8 cellular contexts compared by ENCODE assay signal in the genomic region with DNA sequence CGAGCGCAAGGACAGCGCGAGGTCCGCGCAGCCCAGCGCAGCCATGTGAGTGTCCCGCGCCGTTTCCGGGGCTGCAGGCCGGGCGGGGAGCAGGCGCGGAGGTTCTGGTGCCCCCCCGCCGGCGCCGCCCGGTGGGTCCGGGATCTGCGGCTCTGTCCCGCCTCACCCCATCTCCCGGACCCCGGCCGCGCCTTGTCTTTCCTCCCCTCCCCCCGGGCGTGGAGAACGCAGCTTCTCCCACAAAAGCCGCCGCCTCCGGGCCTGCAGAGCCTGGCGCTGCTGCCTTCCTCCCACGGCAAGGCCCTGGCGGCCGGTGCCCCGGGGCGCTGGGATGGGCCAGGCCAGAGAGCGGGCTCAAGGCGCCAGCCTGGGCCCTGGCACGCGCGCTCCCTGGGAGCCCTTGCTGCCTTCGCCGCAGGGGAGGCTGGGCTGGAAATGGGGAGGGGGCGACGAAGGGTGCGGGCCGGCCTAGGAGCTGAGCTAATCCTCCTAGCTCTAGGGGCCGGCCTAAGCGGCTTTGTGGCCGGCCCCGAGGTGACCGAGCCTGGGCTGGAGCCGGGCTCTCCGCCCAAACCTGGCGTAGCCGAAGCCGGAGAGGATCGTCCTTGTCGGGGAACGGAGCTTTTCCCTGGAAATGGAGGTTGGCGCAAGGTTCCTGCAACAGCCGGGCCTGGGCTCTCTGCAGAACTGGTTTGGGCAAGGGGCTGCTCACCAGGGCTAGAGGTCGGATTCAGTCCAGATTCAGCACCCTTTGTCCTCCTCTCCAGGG. TPM values are rescaled to one million over a fixed set of nuclear protein-coding genes. Genes with fewer than 3 reads are reported as not detected.
DNase-seq lines count a peak whose midpoint lies in the region; ATAC-seq and TF ChIP-seq lines count a peak whose summit lies in the region.

No MANE protein-coding gene starts in this region.

- no peaks in the 10 kb centered on the region for H3K36me3 Mint-ChIP-seq in CD4-positive, CD25-positive, alpha-beta regulatory T cell
- peaks cover 2% of the 10 kb centered on the region for H3K36me3 Mint-ChIP-seq in T-helper 1 cell treated with Interleukin-12 subunit alpha and Interleukin-12 subunit beta and Interleukin-4 antibody, amounts not matched to agents 30 μg/mL and 1 μg/mL, for 36 hours (ENCODE audit: low read depth)

- peak overlapping the region in 3 of 4 donors; percentile 81 to 90 (median 85) for H3K4me3 Mint-ChIP-seq in CD4-positive, CD25-positive, alpha-beta regulatory T cell
- peak overlapping the region; percentile 82 for H3K4me3 Mint-ChIP-seq in T-helper 1 cell treated with Interleukin-12 subunit alpha and Interleukin-12 subunit beta and Interleukin-4 antibody, amounts not matched to agents 30 μg/mL and 1 μg/mL, for 36 hours

- no peaks in the 10 kb centered on the region for H3K9me3 ChIP-seq in CD4-positive, CD25-positive, alpha-beta regulatory T cell (ENCODE audit: control insufficient read depth in 2 of 2, low read length in 2 of 2)
- H3K9me3 ChIP-seq in ectodermal cell (ENCODE audit: control insufficient read depth, low read length) (no peaks in the 10 kb centered on the region), mesodermal cell (ENCODE audit: control insufficient read depth, low read length) (no peaks in the 10 kb centered on the region), upper lobe of right lung (no peaks in the 10 kb centered on the region)

- DNase-seq in CD4-positive, CD25-positive, alpha-beta regulatory T cell = peak in 1 of 3 donors; percentile 39
- peak; percentile 28 for DNase-seq in HCEC 1CT
- DNase-seq in upper lobe of right lung = peak; percentile 80

- peaks cover 0 to 27% (median 10%) of the 10 kb centered on the region in 4 donors for H3K4me1 Mint-ChIP-seq in CD4-positive, CD25-positive, alpha-beta regulatory T cell
- H3K4me1 Mint-ChIP-seq in T-helper 1 cell treated with Interleukin-12 subunit alpha and Interleukin-12 subunit beta and Interleukin-4 antibody, amounts not matched to agents 30 μg/mL and 1 μg/mL, for 36 hours (ENCODE audit: low read depth) = peaks cover 21% of the 10 kb centered on the region

- WGBS in ectodermal cell, 2 experiments = 1% methylated on average over 66 of the region's 66 CpGs
- WGBS in mesodermal cell (ENCODE audit: insufficient coverage in 2 of 2), 2 experiments = 0 to 1% methylated on average over 53 to 58 of the region's 66 CpGs

- H3K27ac Mint-ChIP-seq in CD4-positive, CD25-positive, alpha-beta regulatory T cell = peak overlapping the region in 2 of 3 donors; percentile 9 to 88
- no peak overlapping the region for H3K27ac Mint-ChIP-seq in T-helper 1 cell treated with Interleukin-12 subunit alpha and Interleukin-12 subunit beta and Interleukin-4 antibody, amounts not matched to agents 30 μg/mL and 1 μg/mL, for 36 hours

- no peak for TF ChIP-seq CTCF in upper lobe of right lung (IDR thresholded peaks at IDR 0.05)

- no peak overlapping the region for H3K27ac ChIP-seq in CD4-positive, CD25-positive, alpha-beta regulatory T cell (ENCODE audit: insufficient read depth, low read length, poor library complexity, severe bottlenecking)
- H3K27ac ChIP-seq in ectodermal cell (ENCODE audit: insufficient read depth, low read depth, low read length, poor library complexity, severe bottlenecking) (peak overlapping the region; percentile 63), mesodermal cell (ENCODE audit: low read depth, low read length, severe bottlenecking) (peak overlapping the region; percentile 60), upper lobe of right lung (peak overlapping the region; percentile 88)

- H3K4me3 ChIP-seq in CD4-positive, CD25-positive, alpha-beta regulatory T cell (ENCODE audit: low read depth, low read length) = no peak overlapping the region
- H3K4me3 ChIP-seq in ectodermal cell (ENCODE audit: insufficient read depth, low read depth, low read length) (peak overlapping the region; percentile 61), mesodermal cell (ENCODE audit: extremely low read depth, insufficient read depth, low read length, poor library complexity, severe bottlenecking) (peak overlapping the region; percentile 86), upper lobe of right lung (peak overlapping the region; percentile 66)

- peaks cover 0 to 3% (median 0%) of the 10 kb centered on the region in 7 donors for H3K9me3 Mint-ChIP-seq in CD4-positive, CD25-positive, alpha-beta regulatory T cell
- no peaks in the 10 kb centered on the region for H3K9me3 Mint-ChIP-seq in T-helper 1 cell treated with Interleukin-12 subunit alpha and Interleukin-12 subunit beta and Interleukin-4 antibody, amounts not matched to agents 30 μg/mL and 1 μg/mL, for 36 hours

- peaks cover 74% of the 10 kb centered on the region for H3K27me3 Mint-ChIP-seq in CD4-positive, CD25-positive, alpha-beta regulatory T cell
- H3K27me3 Mint-ChIP-seq in T-helper 1 cell treated with Interleukin-12 subunit alpha and Interleukin-12 subunit beta and Interleukin-4 antibody, amounts not matched to agents 30 μg/mL and 1 μg/mL, for 36 hours (ENCODE audit: low read depth) = peaks cover 49% of the 10 kb centered on the region

- peak in 1 of 2 donors; percentile 21 for ATAC-seq in CD4-positive, CD25-positive, alpha-beta regulatory T cell (ENCODE audit: low read depth in 2 of 2)
- ATAC-seq in upper lobe of right lung = peak; percentile 49
- no peak for ATAC-seq in HG02840 (IDR thresholded peaks at IDR 0.05; ENCODE audit: low FRiP score, unreplicated experiment)
- ATAC-seq in HG03460 (IDR thresholded peaks at IDR 0.05; ENCODE audit: unreplicated experiment) = no peak

- peaks cover 27% of the 10 kb centered on the region for H3K4me1 ChIP-seq in CD4-positive, CD25-positive, alpha-beta regulatory T cell (ENCODE audit: control insufficient read depth, insufficient read depth, low read length, poor library complexity, severe bottlenecking)
- H3K4me1 ChIP-seq in ectodermal cell (ENCODE audit: control insufficient read depth, insufficient read depth, low read length) (peaks cover 13% of the 10 kb centered on the region), mesodermal cell (ENCODE audit: control insufficient read depth, insufficient read depth, low read length, poor library complexity, severe bottlenecking) (peaks cover 40% of the 10 kb centered on the region), upper lobe of right lung (peaks cover 33% of the 10 kb centered on the region)

- intact Hi-C loops in upper lobe of right lung (cut with DNase I) = loop anchor here (10.0 kb wide), 1 partner anchor 126 kb away; no protein-coding TSS in a partner anchor

- H3K27me3 ChIP-seq in CD4-positive, CD25-positive, alpha-beta regulatory T cell (ENCODE audit: control insufficient read depth, insufficient read depth, low read length) = peaks cover 14% of the 10 kb centered on the region
- H3K27me3 ChIP-seq in ectodermal cell (ENCODE audit: control insufficient read depth, insufficient read depth, low read length, poor library complexity, severe bottlenecking) = peaks cover 89% of the 10 kb centered on the region
- no peaks in the 10 kb centered on the region for H3K27me3 ChIP-seq in upper lobe of right lung

- no peaks in the 10 kb centered on the region for H3K36me3 ChIP-seq in CD4-positive, CD25-positive, alpha-beta regulatory T cell (ENCODE audit: control insufficient read depth, insufficient read depth, low read length)
- H3K36me3 ChIP-seq in ectodermal cell (ENCODE audit: control insufficient read depth, insufficient read depth, low read length) (no peaks in the 10 kb centered on the region), mesodermal cell (ENCODE audit: control insufficient read depth, insufficient read depth, low read length) (peaks cover 9% of the 10 kb centered on the region), upper lobe of right lung (no peaks in the 10 kb centered on the region)

RNA-seq across cellular contexts. Expression of a gene that starts 0.4 kb away (rescaled TPM):
- 16.6 TPM for total RNA-seq in CD4-positive, CD25-positive, alpha-beta regulatory T cell
- polyA plus RNA-seq in CD4-positive, CD25-positive, alpha-beta regulatory T cell = 1 to 10 TPM in 3 of 4 donors, under 1 TPM in 1; 0.91 to 3.1 (median 2.1) TPM
- 19.4 TPM for polyA plus RNA-seq in ectodermal cell (2013, experiment 1 of 4)
- 20.5 TPM for polyA plus RNA-seq in ectodermal cell (2013, experiment 2 of 4)
- 17.2 TPM for polyA plus RNA-seq in ectodermal cell (2013, experiment 3 of 4)
- 19.0 TPM for polyA plus RNA-seq in ectodermal cell (2013, experiment 4 of 4)
- 63.3 TPM for polyA plus RNA-seq in mesodermal cell (2013, experiment 1 of 2)
- polyA plus RNA-seq in mesodermal cell (2013, experiment 2 of 2) = 57.3 TPM
- 133 TPM for total RNA-seq in upper lobe of right lung

RNA-seq across cellular contexts. Expression of a gene that starts 33.3 kb away (rescaled TPM):
- total RNA-seq in CD4-positive, CD25-positive, alpha-beta regulatory T cell = 63.6 TPM
- polyA plus RNA-seq in CD4-positive, CD25-positive, alpha-beta regulatory T cell = 10 to 100 TPM; 44.5 to 80.2 (median 52.9) TPM
- polyA plus RNA-seq in ectodermal cell (2013, experiment 1 of 4) = 89.2 TPM
- 83.8 TPM for polyA plus RNA-seq in ectodermal cell (2013, experiment 2 of 4)
- 66.2 TPM for polyA plus RNA-seq in ectodermal cell (2013, experiment 3 of 4)
- polyA plus RNA-seq in ectodermal cell (2013, experiment 4 of 4) = 66.5 TPM
- polyA plus RNA-seq in mesodermal cell (2013, experiment 1 of 2) = 41.5 TPM
- polyA plus RNA-seq in mesodermal cell (2013, experiment 2 of 2) = 40.7 TPM
- 36.0 TPM for total RNA-seq in upper lobe of right lung

RNA-seq across cellular contexts. Expression of a gene that starts 45.7 kb away (rescaled TPM):
- total RNA-seq in CD4-positive, CD25-positive, alpha-beta regulatory T cell = not detected
- not detected for polyA plus RNA-seq in CD4-positive, CD25-positive, alpha-beta regulatory T cell
- not detected for polyA plus RNA-seq in ectodermal cell (2013, experiment 1 of 4)
- not detected for polyA plus RNA-seq in ectodermal cell (2013, experiment 2 of 4)
- polyA plus RNA-seq in ectodermal cell (2013, experiment 3 of 4) = not detected
- polyA plus RNA-seq in ectodermal cell (2013, experiment 4 of 4) = not detected
- polyA plus RNA-seq in mesodermal cell (2013, experiment 1 of 2) = not detected
- polyA plus RNA-seq in mesodermal cell (2013, experiment 2 of 2) = not detected
- 4.9 TPM for total RNA-seq in upper lobe of right lung

RNA-seq across cellular contexts. Expression of a gene that starts 48.1 kb away (rescaled TPM):
- 92.5 TPM for total RNA-seq in CD4-positive, CD25-positive, alpha-beta regulatory T cell
- 100 to 1,000 TPM; 119 to 141 (median 133) TPM for polyA plus RNA-seq in CD4-positive, CD25-positive, alpha-beta regulatory T cell
- 79.7 TPM for polyA plus RNA-seq in ectodermal cell (2013, experiment 1 of 4)
- 75.4 TPM for polyA plus RNA-seq in ectodermal cell (2013, experiment 2 of 4)
- polyA plus RNA-seq in ectodermal cell (2013, experiment 3 of 4) = 56.7 TPM
- 59.7 TPM for polyA plus RNA-seq in ectodermal cell (2013, experiment 4 of 4)
- polyA plus RNA-seq in mesodermal cell (2013, experiment 1 of 2) = 64.5 TPM
- polyA plus RNA-seq in mesodermal cell (2013, experiment 2 of 2) = 59.7 TPM
- total RNA-seq in upper lobe of right lung = 143 TPM
